19 cellular contexts compared by ENCODE assay signal in genomic region chr11:123822022-123822421, GRCh38. TPM values are rescaled to one million over a fixed set of nuclear protein-coding genes. Genes with fewer than 3 reads are reported as not detected.
DNase-seq lines count a peak whose midpoint lies in the region; ATAC-seq and TF ChIP-seq lines count a peak whose summit lies in the region.
"Had no signal": no experiment of that assay in that cellular context is flagged by ENCODE, and none has a peak within 500 bp of the region (broad histone marks: within the 10 kb centered on the region; RNA-seq: fewer than 3 reads in every experiment).

No MANE protein-coding gene starts in this region.

- H3K79me2 ChIP-seq in neural progenitor cell (ENCODE audit: low read depth): no peaks in the 10 kb centered on the region

- ATAC-seq in HG03139 (IDR thresholded peaks at IDR 0.05; ENCODE audit: unreplicated experiment): peak; percentile 92
- ATAC-seq in HG02938 (IDR thresholded peaks at IDR 0.05; ENCODE audit: unreplicated experiment): no peak
- no peak for ATAC-seq in GM19455 (IDR thresholded peaks at IDR 0.05; ENCODE audit: unreplicated experiment)
- ATAC-seq: activated CD8-positive, alpha-beta T cell treated with anti-CD3 and anti-CD28 coated beads, Interleukin-2, amount 10 ng/mL, durations not matched to agents 7 days and 5 days; stimulated activated naive CD8-positive, alpha-beta T cell treated with anti-CD3 and anti-CD28 coated beads, Interleukin-15, Interleukin-2, amounts not matched to agents 100 U/mL and 50 U/mL, for 24 hours had no signal

- H3F3A ChIP-seq in neural progenitor cell (ENCODE audit: low read depth): no peaks in the 10 kb centered on the region

- peak overlapping the region; percentile 33 for H3K4me3 ChIP-seq in endodermal cell (ENCODE audit: low read length)
- H3K4me3 ChIP-seq in neural progenitor cell: no peak overlapping the region
- H3K4me3 ChIP-seq: GM23248, lower lobe of right lung, PC-9 had no signal

- peak overlapping the region; percentile 8 for H3K27ac ChIP-seq in endodermal cell (ENCODE audit: low read depth, low read length)
- H3K27ac ChIP-seq in neural progenitor cell: no peak overlapping the region
- H3K27ac ChIP-seq: GM23248, lower lobe of right lung, PC-9 had no signal

- DNase-seq in DMS153 treated with DMSO at 0.1 percent for 48 hours (lab: John Stamatoyannopoulos, UW; ENCODE audit: unreplicated experiment): peak; percentile 21
- no peak for DNase-seq in endodermal cell
- no peak for DNase-seq in neural progenitor cell (ENCODE audit: low spot score)
- DNase-seq in MV-4-11 (lab: John Stamatoyannopoulos, UW): no peak
- DNase-seq in DMS 273 (lab: John Stamatoyannopoulos, UW; ENCODE audit: unreplicated experiment): no peak
- DNase-seq: activated CD8-positive, alpha-beta T cell treated with anti-CD3 and anti-CD28 coated beads, Interleukin-2, amount 10 ng/mL, durations not matched to agents 7 days and 5 days; foreskin fibroblast; GM23248; lower lobe of right lung; NCI-H187; NCI-H526; occipital lobe; stimulated activated naive CD8-positive, alpha-beta T cell treated with anti-CD3 and anti-CD28 coated beads, Interleukin-15, Interleukin-2, amounts not matched to agents 100 U/mL and 50 U/mL, for 24 hours had no signal

- peak overlapping the region; percentile 23 for H2AFZ ChIP-seq in neural progenitor cell (replicated peaks)
- H2AFZ ChIP-seq: GM23248, PC-9 had no signal

- 65 to 92% methylated on average over 2 of the region's 2 CpGs for WGBS in endodermal cell (ENCODE audit: insufficient coverage in 1 of 2, insufficient read length in 1 of 2), 2 experiments

- H3K36me3 ChIP-seq in endodermal cell (ENCODE audit: control insufficient read depth, insufficient read depth, low read length) (no peaks in the 10 kb centered on the region), neural progenitor cell (no peaks in the 10 kb centered on the region)
- H3K36me3 ChIP-seq: lower lobe of right lung had no signal

- H3K9me3 ChIP-seq in endodermal cell (ENCODE audit: control insufficient read depth, low read length): peaks cover 16% of the 10 kb centered on the region
- H3K9me3 ChIP-seq in neural progenitor cell (ENCODE audit: low read depth): no peaks in the 10 kb centered on the region
- H3K9me3 ChIP-seq: lower lobe of right lung had no signal

- H3K27me3 Mint-ChIP-seq in endodermal cell (ENCODE audit: insufficient read depth): peaks cover 3% of the 10 kb centered on the region
- no peaks in the 10 kb centered on the region for H3K27me3 Mint-ChIP-seq in neural progenitor cell (ENCODE audit: insufficient read depth, low read depth)

- peaks cover 1% of the 10 kb centered on the region for H3K36me3 Mint-ChIP-seq in endodermal cell (ENCODE audit: low read depth)
- H3K36me3 Mint-ChIP-seq in neural progenitor cell: no peaks in the 10 kb centered on the region

- H3K27me3 ChIP-seq in endodermal cell (ENCODE audit: control insufficient read depth, insufficient read depth, low read length, poor library complexity, severe bottlenecking): no peaks in the 10 kb centered on the region
- H3K27me3 ChIP-seq in neural progenitor cell: no peaks in the 10 kb centered on the region

- H3K4me1 ChIP-seq in endodermal cell (ENCODE audit: control insufficient read depth, insufficient read depth, low read length) (no peaks in the 10 kb centered on the region), neural progenitor cell (no peaks in the 10 kb centered on the region)
- H3K4me1 ChIP-seq: lower lobe of right lung had no signal

- H3K9ac ChIP-seq in endodermal cell (ENCODE audit: extremely low read depth, low read length, poor library complexity, severe bottlenecking): peak overlapping the region; percentile 42
- H3K9ac ChIP-seq in neural progenitor cell: no peak overlapping the region
- H3K9ac ChIP-seq: GM23248 had no signal

- H4K20me1 ChIP-seq in neural progenitor cell (ENCODE audit: low read depth): no peaks in the 10 kb centered on the region

- H3K27ac Mint-ChIP-seq in endodermal cell (peak overlapping the region; percentile 93), neural progenitor cell (no peak overlapping the region)
- H3K27ac Mint-ChIP-seq: activated CD8-positive, alpha-beta T cell treated with anti-CD3 and anti-CD28 coated beads, Interleukin-2, amount 10 ng/mL, durations not matched to agents 7 days and 5 days; activated T-helper 1 cell treated with anti-CD3 and anti-CD28 coated beads, Interleukin-12 subunit alpha, Interleukin-12 subunit beta, Interleukin-2, Interleukin-4 antibody, amounts not matched to agents 30 ng/mL and 10 ng/mL and 1 ng/mL, durations not matched to agents 14 hours and 24 hours and 36 hours had no signal

- peaks cover 11% of the 10 kb centered on the region for H3K9me3 Mint-ChIP-seq in endodermal cell
- no peaks in the 10 kb centered on the region for H3K9me3 Mint-ChIP-seq in neural progenitor cell
- H3K9me3 Mint-ChIP-seq: activated T-helper 1 cell treated with anti-CD3 and anti-CD28 coated beads, Interleukin-12 subunit alpha, Interleukin-12 subunit beta, Interleukin-2, Interleukin-4 antibody, amounts not matched to agents 30 ng/mL and 10 ng/mL and 1 ng/mL, durations not matched to agents 14 hours and 24 hours and 36 hours; central memory CD8-positive, alpha-beta T cell had no signal

- no peak overlapping the region for H3K4me3 Mint-ChIP-seq in endodermal cell
- no peak overlapping the region for H3K4me3 Mint-ChIP-seq in neural progenitor cell
- H3K4me3 Mint-ChIP-seq: activated CD8-positive, alpha-beta T cell treated with anti-CD3 and anti-CD28 coated beads, Interleukin-2, amount 10 ng/mL, durations not matched to agents 7 days and 5 days; activated T-helper 1 cell treated with anti-CD3 and anti-CD28 coated beads, Interleukin-12 subunit alpha, Interleukin-12 subunit beta, Interleukin-2, Interleukin-4 antibody, amounts not matched to agents 30 ng/mL and 10 ng/mL and 1 ng/mL, durations not matched to agents 14 hours and 24 hours and 36 hours; central memory CD8-positive, alpha-beta T cell had no signal

- TF ChIP-seq CTCF in endodermal cell (conservative IDR thresholded peaks at IDR 0.05) (no peak), neural progenitor cell (IDR thresholded peaks at IDR 0.05) (no peak)

- no peak overlapping the region for H3K4me2 ChIP-seq in neural progenitor cell
- H3K4me2 ChIP-seq: PC-9 had no signal

- H3K4me1 Mint-ChIP-seq in endodermal cell (peaks cover 18% of the 10 kb centered on the region), neural progenitor cell (no peaks in the 10 kb centered on the region)
- H3K4me1 Mint-ChIP-seq: central memory CD8-positive, alpha-beta T cell had no signal

RNA-seq across cellular contexts. Expression of gene OR6M1, which starts 15.9 kb away (rescaled TPM):
- total RNA-seq in endodermal cell (not detected), neural progenitor cell (ENCODE audit: low replicate concordance) (not detected in 2 replicates)
- polyA plus RNA-seq in endodermal cell (2013, experiment 1 of 2): not detected
- polyA plus RNA-seq in endodermal cell (2013, experiment 2 of 2): not detected
- total RNA-seq: activated CD8-positive, alpha-beta T cell treated with anti-CD3 and anti-CD28 coated beads, Interleukin-2, amount 10 ng/mL, durations not matched to agents 7 days and 5 days; activated T-helper 1 cell treated with anti-CD3 and anti-CD28 coated beads, Interleukin-12 subunit alpha, Interleukin-12 subunit beta, Interleukin-2, Interleukin-4 antibody, amounts not matched to agents 30 ng/mL and 10 ng/mL and 1 ng/mL, durations not matched to agents 14 hours and 24 hours and 36 hours; GM23248; lower lobe of right lung; occipital lobe; PC-9 had no signal
- polyA plus RNA-seq: GM23248 had no signal
